In genomic region chr17:8151120-8151640, GRCh38 we compare ENCODE assay signal across 8 cellular contexts. TPM values are rescaled to one million over a fixed set of nuclear protein-coding genes. Genes with fewer than 3 reads are reported as not detected.
A peak's percentile ranks its signal among the peaks of the same experiment; 100 is the strongest.
DNase-seq lines count a peak whose midpoint lies in the region; ATAC-seq, FAIRE-seq and TF ChIP-seq lines count a peak whose summit lies in the region.

No MANE protein-coding gene starts in this region.

- peak overlapping the region; percentile 65 for H2AFZ ChIP-seq in astrocyte (ENCODE audit: low read depth, low read length)

- no peaks in the 10 kb centered on the region for H3K9me3 ChIP-seq in CD4-positive, CD25-positive, alpha-beta regulatory T cell (ENCODE audit: control insufficient read depth in 2 of 2, low read length in 2 of 2)
- no peaks in the 10 kb centered on the region for H3K9me3 ChIP-seq in astrocyte (ENCODE audit: insufficient read depth, low read depth, low read length)

- peak overlapping the region in 3 of 4 donors; percentile 92 to 97 (median 95) for H3K4me3 Mint-ChIP-seq in CD4-positive, CD25-positive, alpha-beta regulatory T cell
- peak overlapping the region; percentile 95 for H3K4me3 Mint-ChIP-seq in T-helper 2 cell treated with Interferon-gamma antibody and Interleukin-4, amounts not matched to agents 5 μg/mL and 100 μg/mL, for 36 hours
- peak overlapping the region; percentile 97 for H3K4me3 Mint-ChIP-seq in astrocyte (ENCODE audit: unreplicated experiment)

- H3K27me3 ChIP-seq in CD4-positive, CD25-positive, alpha-beta regulatory T cell (ENCODE audit: control insufficient read depth, insufficient read depth, low read length) = no peaks in the 10 kb centered on the region
- no peaks in the 10 kb centered on the region for H3K27me3 ChIP-seq in astrocyte (ENCODE audit: insufficient read depth, low read length)

- peaks cover 44% of the 10 kb centered on the region for H3K36me3 ChIP-seq in CD4-positive, CD25-positive, alpha-beta regulatory T cell (ENCODE audit: control insufficient read depth, insufficient read depth, low read length)
- peaks cover 3% of the 10 kb centered on the region for H3K36me3 ChIP-seq in astrocyte (ENCODE audit: insufficient read depth, low read length)

- H3K27ac Mint-ChIP-seq in CD4-positive, CD25-positive, alpha-beta regulatory T cell = peak overlapping the region in 1 of 3 donors; percentile 97
- H3K27ac Mint-ChIP-seq in T-helper 2 cell treated with Interferon-gamma antibody and Interleukin-4, amounts not matched to agents 5 μg/mL and 100 μg/mL, for 36 hours = peak overlapping the region; percentile 92
- peak overlapping the region; percentile 96 for H3K27ac Mint-ChIP-seq in astrocyte (ENCODE audit: unreplicated experiment)

- peaks cover 8 to 44% (median 33%) of the 10 kb centered on the region in 4 donors for H3K4me1 Mint-ChIP-seq in CD4-positive, CD25-positive, alpha-beta regulatory T cell
- peaks cover 35% of the 10 kb centered on the region for H3K4me1 Mint-ChIP-seq in T-helper 2 cell treated with Interferon-gamma antibody and Interleukin-4, amounts not matched to agents 5 μg/mL and 100 μg/mL, for 36 hours (ENCODE audit: low read depth)
- H3K4me1 Mint-ChIP-seq in astrocyte (ENCODE audit: low read depth, unreplicated experiment) = peaks cover 19% of the 10 kb centered on the region

- ATAC-seq in CD4-positive, CD25-positive, alpha-beta regulatory T cell (ENCODE audit: low read depth in 2 of 2) = peak; percentile 67 to 72
- ATAC-seq in GM19455 (IDR thresholded peaks at IDR 0.05; ENCODE audit: unreplicated experiment) = peak; percentile 44

- peaks cover 18% of the 10 kb centered on the region for H3K27me3 Mint-ChIP-seq in CD4-positive, CD25-positive, alpha-beta regulatory T cell
- H3K27me3 Mint-ChIP-seq in T-helper 2 cell treated with Interferon-gamma antibody and Interleukin-4, amounts not matched to agents 5 μg/mL and 100 μg/mL, for 36 hours (ENCODE audit: low read depth) = no peaks in the 10 kb centered on the region
- no peaks in the 10 kb centered on the region for H3K27me3 Mint-ChIP-seq in astrocyte (ENCODE audit: low read depth, unreplicated experiment)

- H3K79me2 ChIP-seq in astrocyte (ENCODE audit: insufficient read depth, low read length) = peaks cover 4% of the 10 kb centered on the region

- no peak for TF ChIP-seq CTCF in astrocyte (IDR thresholded peaks at IDR 0.05; ENCODE audit: insufficient read depth, low read depth, low read length)

- H3K9me3 Mint-ChIP-seq in CD4-positive, CD25-positive, alpha-beta regulatory T cell = peaks cover 0 to 3% (median 0%) of the 10 kb centered on the region in 7 donors
- H3K9me3 Mint-ChIP-seq in T-helper 2 cell treated with Interferon-gamma antibody and Interleukin-4, amounts not matched to agents 5 μg/mL and 100 μg/mL, for 36 hours = no peaks in the 10 kb centered on the region
- H3K9me3 Mint-ChIP-seq in astrocyte (ENCODE audit: unreplicated experiment) = peaks cover 2% of the 10 kb centered on the region

- H4K20me1 ChIP-seq in astrocyte (ENCODE audit: insufficient read depth, low read length) = peaks cover 17% of the 10 kb centered on the region

- H3K27ac ChIP-seq in CD4-positive, CD25-positive, alpha-beta regulatory T cell (ENCODE audit: insufficient read depth, low read length, poor library complexity, severe bottlenecking) = peak overlapping the region; percentile 100
- peak overlapping the region; percentile 99 for H3K27ac ChIP-seq in astrocyte (ENCODE audit: low read depth, low read length)

- H3K4me2 ChIP-seq in astrocyte (ENCODE audit: low read length) = peak overlapping the region; percentile 96

- H3K4me3 ChIP-seq in CD4-positive, CD25-positive, alpha-beta regulatory T cell (ENCODE audit: low read depth, low read length) = peak overlapping the region; percentile 83
- H3K4me3 ChIP-seq in astrocyte (ENCODE audit: insufficient read depth, low read depth, low read length) = peak overlapping the region; percentile 73

- peaks cover 62% of the 10 kb centered on the region for H3K4me1 ChIP-seq in CD4-positive, CD25-positive, alpha-beta regulatory T cell (ENCODE audit: control insufficient read depth, insufficient read depth, low read length, poor library complexity, severe bottlenecking)
- peaks cover 52% of the 10 kb centered on the region for H3K4me1 ChIP-seq in astrocyte (ENCODE audit: insufficient read depth, low read length)

- in situ Hi-C loops in KBM-7 (cut with MboI; ENCODE audit: low pct_unique_long_range_greater_than_20kb, low sequenced_read_pairs) = no loop called here

- no peak for FAIRE-seq in astrocyte (lab: Jason Lieb, UNC)
- FAIRE-seq in urothelium cell line (lab: Jason Lieb, UNC) = no peak

- H3K36me3 Mint-ChIP-seq in CD4-positive, CD25-positive, alpha-beta regulatory T cell = peaks cover 23% of the 10 kb centered on the region
- H3K36me3 Mint-ChIP-seq in T-helper 2 cell treated with Interferon-gamma antibody and Interleukin-4, amounts not matched to agents 5 μg/mL and 100 μg/mL, for 36 hours (ENCODE audit: low read depth) = peaks cover 20% of the 10 kb centered on the region
- H3K36me3 Mint-ChIP-seq in astrocyte (ENCODE audit: low read depth, unreplicated experiment) = peaks cover 19% of the 10 kb centered on the region

- DNase-seq in CD4-positive, CD25-positive, alpha-beta regulatory T cell = peak; percentile 89 to 93 (median 91)
- DNase-seq in KBM-7 = peak; percentile 92
- peak; percentile 90 for DNase-seq in T-helper 2 cell treated with Interferon-gamma antibody and Interleukin-4, amounts not matched to agents 5 μg/mL and 100 μg/mL, for 36 hours (ENCODE audit: low spot score)
- peak; percentile 84 for DNase-seq in astrocyte (ENCODE audit: low read depth)
- peak; percentile 94 for DNase-seq in hepatic stellate cell (ENCODE audit: low spot score)
- peak; percentile 85 for DNase-seq in putamen (ENCODE audit: low spot score)
- DNase-seq in urothelium cell line (ENCODE audit: low spot score) = peak; percentile 76

- H3K9ac ChIP-seq in astrocyte (ENCODE audit: low read length) = peak overlapping the region; percentile 91

RNA-seq across cellular contexts. Expression of gene PER1, which starts 1.0 kb away (rescaled TPM):
- 1,740 TPM for total RNA-seq in CD4-positive, CD25-positive, alpha-beta regulatory T cell
- 1 to 10 TPM; 4.8 to 7.7 (median 6.2) TPM for polyA plus RNA-seq in CD4-positive, CD25-positive, alpha-beta regulatory T cell
- total RNA-seq in astrocyte = 17.0 and 18.1 TPM in 2 replicates

RNA-seq across cellular contexts. Expression of gene VAMP2, which starts 11.6 kb away (rescaled TPM):
- 205 TPM for total RNA-seq in CD4-positive, CD25-positive, alpha-beta regulatory T cell
- 10 to 100 TPM; 42.7 to 60.4 (median 59.3) TPM for polyA plus RNA-seq in CD4-positive, CD25-positive, alpha-beta regulatory T cell
- total RNA-seq in astrocyte = 28.0 and 31.3 TPM in 2 replicates

RNA-seq across cellular contexts. Expression of gene TMEM107, which starts 25.0 kb away (rescaled TPM):
- total RNA-seq in CD4-positive, CD25-positive, alpha-beta regulatory T cell = 27.3 TPM
- polyA plus RNA-seq in CD4-positive, CD25-positive, alpha-beta regulatory T cell = 10 to 100 TPM; 20.6 to 38.9 (median 29.9) TPM
- total RNA-seq in astrocyte = 9.4 and 10.1 TPM in 2 replicates

RNA-seq across cellular contexts. Expression of gene HES7, which starts 27.3 kb away (rescaled TPM):
- not detected for total RNA-seq in CD4-positive, CD25-positive, alpha-beta regulatory T cell
- not detected for polyA plus RNA-seq in CD4-positive, CD25-positive, alpha-beta regulatory T cell
- total RNA-seq in astrocyte = 0.64 and 1.0 TPM in 2 replicates

RNA-seq across cellular contexts. Expression of gene ALOXE3, which starts 32.9 kb away (rescaled TPM):
- total RNA-seq in CD4-positive, CD25-positive, alpha-beta regulatory T cell = 0.15 TPM
- under 1 TPM in 3 of 4 donors, not detected in 1; 0.18 to 0.51 (median 0.42) TPM for polyA plus RNA-seq in CD4-positive, CD25-positive, alpha-beta regulatory T cell
- 0.17 and 0.82 TPM in 2 replicates for total RNA-seq in astrocyte

Comparison
In these comparisons a context has a peak if more than half of its experiments do, and no peak if none do; other contexts are left out.
1. Peak in every context shown above with its lines: DNase-seq, ATAC-seq, H3K4me3 ChIP-seq and H3K27ac ChIP-seq.
2. RNA of gene PER1, which starts 1.0 kb away (total RNA-seq): 1,740 TPM in CD4-positive, CD25-positive, alpha-beta regulatory T cell (single experiment); 17.0 to 18.1 TPM in astrocyte; every median in the first group is over 10 times any median in the second.